ENCODE assay signal across 9 cellular contexts in the genomic region with DNA sequence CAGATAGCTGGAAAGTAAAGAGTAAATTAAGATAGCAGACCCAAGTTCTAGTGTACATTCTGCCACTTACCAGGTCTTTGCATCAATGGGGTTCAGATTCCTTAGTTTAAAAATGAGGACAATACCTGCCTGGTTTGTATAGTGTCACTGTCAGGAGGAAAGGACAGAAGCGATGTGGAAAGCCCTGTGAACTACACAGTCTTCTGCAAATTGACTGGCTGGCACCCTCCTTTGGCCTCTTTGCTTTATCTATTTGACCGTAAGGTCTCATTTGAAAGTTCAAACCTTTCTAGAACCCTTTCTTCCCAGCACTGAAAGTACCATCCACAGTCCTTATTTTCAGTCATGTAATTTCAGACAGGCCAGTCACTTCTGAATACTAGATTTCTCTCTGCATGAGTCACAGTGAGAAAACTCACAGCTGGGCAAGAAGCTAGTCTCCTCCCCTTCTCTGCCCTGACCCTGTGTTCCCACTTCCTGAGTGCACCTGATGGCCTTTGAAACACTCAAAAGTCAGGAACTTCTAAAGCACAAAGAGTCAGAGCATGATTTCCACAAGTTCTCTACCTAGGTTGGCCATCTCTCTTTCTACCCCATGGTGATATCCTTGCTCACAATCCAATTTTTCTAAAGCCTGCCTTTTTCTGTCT.
DNase-seq lines count a peak whose midpoint lies in the region; ATAC-seq and TF ChIP-seq lines count a peak whose summit lies in the region.
"Had no signal": no experiment of that assay in that cellular context is flagged by ENCODE, and none has a peak within 500 bp of the region (broad histone marks: within the 10 kb centered on the region; RNA-seq: fewer than 3 reads in every experiment).

No MANE protein-coding gene starts in this region.

- no peak overlapping the region for H3K56ac ChIP-seq in mesendoderm (ENCODE audit: low read length)

- no peak overlapping the region for H2BK5ac ChIP-seq in mesendoderm (ENCODE audit: low read length)

- no peak overlapping the region for H3K18ac ChIP-seq in mesendoderm (ENCODE audit: low read length)

- no peaks in the 10 kb centered on the region for H3K9me2 ChIP-seq in PC-3 (replicated peaks; ENCODE audit: low read length)

- H2AFZ ChIP-seq in PC-3 (ENCODE audit: low read length), result 0 out of 2 replicates have a peak overlapping the region, but pooled peaks have one; percentile 38

- TF ChIP-seq CTCF in PC-3 (conservative IDR thresholded peaks at IDR 0.05; ENCODE audit: low read depth, low read length), result no peak

- no peak overlapping the region for H2AK5ac ChIP-seq in mesendoderm (ENCODE audit: low read length)

- H4K5ac ChIP-seq in mesendoderm (ENCODE audit: low read length), result no peak overlapping the region

- POLR2A ChIA-PET in PC-3 (lab: Charles Lee; ENCODE audit: unreplicated experiment), result no interaction called here

- H2BK120ac ChIP-seq in mesendoderm (ENCODE audit: low read depth, low read length), result no peak overlapping the region

- no peak overlapping the region for H3K23ac ChIP-seq in mesendoderm (ENCODE audit: low read length)

- H3K4me3 ChIP-seq in PC-3 (ENCODE audit: low read length) (no peak overlapping the region), mesendoderm (ENCODE audit: low read length) (no peak overlapping the region)

- BruUV-seq in PC-3 (replicated peaks; lab: Mats Ljungman, UMichigan), result no TSS peak

- CTCF ChIA-PET in PC-3 (lab: Charles Lee), result no interaction called here

- no peaks in the 10 kb centered on the region for H3K9me3 ChIP-seq in PC-3 (ENCODE audit: low read length)

- H3K9ac ChIP-seq in PC-3 (ENCODE audit: low read length) (no peak overlapping the region), mesendoderm (ENCODE audit: low read length) (no peak overlapping the region)

- no peak overlapping the region for H4K8ac ChIP-seq in mesendoderm (ENCODE audit: low read depth, low read length)

- H3K27ac ChIP-seq in PC-3 (ENCODE audit: low read length) (peak overlapping the region; percentile 56), mesendoderm (ENCODE audit: low read depth, low read length) (no peak overlapping the region)

- intact Hi-C loops in PC-3 (cut with micrococcal nuclease), result no loop called here

- H3K79me2 ChIP-seq in PC-3 (ENCODE audit: low read length) (no peaks in the 10 kb centered on the region), mesendoderm (ENCODE audit: control insufficient read depth, insufficient read depth, low read length) (no peaks in the 10 kb centered on the region)

- peaks cover 14% of the 10 kb centered on the region for H3K4me1 ChIP-seq in PC-3 (ENCODE audit: insufficient read depth, low read length)
- no peaks in the 10 kb centered on the region for H3K4me1 ChIP-seq in mesendoderm (ENCODE audit: control insufficient read depth, low read depth, low read length)

- H3K36me3 ChIP-seq in PC-3 (ENCODE audit: low read depth, low read length), result no peaks in the 10 kb centered on the region
- no peaks in the 10 kb centered on the region for H3K36me3 ChIP-seq in mesendoderm (ENCODE audit: control insufficient read depth, insufficient read depth, low read length)

- no CpG with 5 or more reads among the region's 2 CpGs for WGBS in mesendoderm (ENCODE audit: extremely low coverage, insufficient coverage, low lambda C conversion rate)

- no peaks in the 10 kb centered on the region for H3F3A ChIP-seq in PC-3 (ENCODE audit: low read length, unreplicated experiment)

- DNase-seq in PC-3 (peak; percentile 57), mesendoderm (peak; percentile 6), T-helper 9 cell (no peak), SK-N-DZ (ENCODE audit: low spot score) (no peak), activated gamma-delta T cell (lab: John Stamatoyannopoulos, UW) (no peak)
- DNase-seq in stimulated activated CD4-positive, alpha-beta T cell treated with anti-CD3 and anti-CD28 coated beads, Interleukin-15, amount 100 ng/mL, for 24 hours, result no peak

- H3K4ac ChIP-seq in mesendoderm (ENCODE audit: low read depth, low read length), result no peak overlapping the region

- H3K79me1 ChIP-seq in mesendoderm (ENCODE audit: low read length), result no peaks in the 10 kb centered on the region

- H2BK15ac ChIP-seq in mesendoderm (replicated peaks; ENCODE audit: low read depth), result no peak overlapping the region

- no peaks in the 10 kb centered on the region for H4K20me1 ChIP-seq in PC-3 (ENCODE audit: low read length)

- H3K4me2 ChIP-seq in PC-3 (ENCODE audit: low read length), result no peak overlapping the region
- H3K4me2 ChIP-seq in mesendoderm (ENCODE audit: low read length), result no peak overlapping the region

- H3K27me3 ChIP-seq in PC-3 (ENCODE audit: low read length) (no peaks in the 10 kb centered on the region), mesendoderm (ENCODE audit: insufficient read depth, low read length, poor library complexity) (no peaks in the 10 kb centered on the region)

- peak; percentile 98 for ATAC-seq in GM18861 (IDR thresholded peaks at IDR 0.05; ENCODE audit: unreplicated experiment)
- ATAC-seq in HG02763 (IDR thresholded peaks at IDR 0.05; ENCODE audit: unreplicated experiment), result peak; percentile 94
- peak; percentile 27; the same call in 1 of the 2 replicates for ATAC-seq in PC-3
- ATAC-seq: HCT116 had no signal

Comparison
In these comparisons a context has a peak if more than half of its experiments do, and no peak if none do; other contexts are left out.
1. ATAC-seq: peak in every context shown above with its lines; median percentile 98 in GM18861; 94 in HG02763; 27 in PC-3.
2. DNase-seq: peak in PC-3 (single experiment) and mesendoderm (single experiment); none in T-helper 9 cell (single experiment), stimulated activated CD4-positive, alpha-beta T cell treated with anti-CD3 and anti-CD28 coated beads, Interleukin-15, amount 100 ng/mL, for 24 hours (single experiment), SK-N-DZ (single experiment) and activated gamma-delta T cell (single experiment).